In the genomic region with DNA sequence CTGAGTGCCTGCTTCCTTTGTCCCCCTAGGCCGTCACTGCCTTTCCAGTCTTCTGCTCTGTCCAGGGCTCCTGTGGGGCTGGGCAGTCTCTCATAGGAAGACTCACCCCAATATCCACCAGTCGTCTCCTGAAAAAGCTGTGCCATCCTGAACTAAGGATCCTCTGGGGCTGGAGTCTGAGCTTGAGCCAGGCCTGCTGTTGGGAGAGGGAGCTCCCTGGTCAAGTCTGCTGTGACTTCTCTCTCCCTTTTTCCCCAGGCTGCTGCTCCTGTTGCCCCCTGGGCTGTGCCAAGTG, we compare ENCODE assay signal across 23 cellular contexts. TPM values are rescaled to one million over a fixed set of nuclear protein-coding genes. Genes with fewer than 3 reads are reported as not detected.
A peak's percentile ranks its signal among the peaks of the same experiment; 100 is the strongest.
DNase-seq lines count a peak whose midpoint lies in the region; ATAC-seq, FAIRE-seq and TF ChIP-seq lines count a peak whose summit lies in the region.
"Had no signal": no experiment of that assay in that cellular context is flagged by ENCODE, and none has a peak within 500 bp of the region (broad histone marks: within the 10 kb centered on the region; RNA-seq: fewer than 3 reads in every experiment).

No MANE protein-coding gene starts in this region.

- no peak overlapping the region for H3K18ac ChIP-seq in neuronal stem cell (ENCODE audit: low read length)

- no peaks in the 10 kb centered on the region for H3K79me1 ChIP-seq in neuronal stem cell (ENCODE audit: low read depth, low read length)

- peak overlapping the region; percentile 62; the same call in 1 of the 2 replicates for H3K4me3 ChIP-seq in GM23338
- no peak overlapping the region for H3K4me3 ChIP-seq in K562
- peak overlapping the region; percentile 65 to 76 for H3K4me3 ChIP-seq in kidney (ENCODE audit: low read length in 2 of 2)
- H3K4me3 ChIP-seq in neuronal stem cell (ENCODE audit: low read length in 2 of 2) = no peak overlapping the region
- H3K4me3 ChIP-seq: GM23248 had no signal

- H4K20me1 ChIP-seq in GM23338 (replicated peaks; ENCODE audit: insufficient read depth) = no peaks in the 10 kb centered on the region
- H4K20me1 ChIP-seq in K562 (replicated peaks; ENCODE audit: control insufficient read depth, insufficient read depth, low read length) = peaks cover 6% of the 10 kb centered on the region; the same call in 1 of the 2 replicates

- H3K27ac ChIP-seq in GM23338 (ENCODE audit: low read depth) = no peak overlapping the region
- H3K27ac ChIP-seq in K562 (ENCODE audit: extremely low read depth, low read depth, low read length) = no peak overlapping the region
- H3K27ac ChIP-seq in kidney (ENCODE audit: low read depth in 2 of 2, low read length in 2 of 2) = peak overlapping the region in 1 of 2 donors; percentile 28
- no peak overlapping the region for H3K27ac ChIP-seq in neuronal stem cell (replicated peaks; ENCODE audit: low read length)
- H3K27ac ChIP-seq: GM23248 had no signal

- H3K14ac ChIP-seq in neuronal stem cell (ENCODE audit: low read length) = no peak overlapping the region

- H3K9me2 ChIP-seq in GM23338 (ENCODE audit: insufficient read depth) = no peaks in the 10 kb centered on the region

- H3F3A ChIP-seq in GM23338 (replicated peaks; ENCODE audit: low read depth) = peaks cover 19% of the 10 kb centered on the region

- CTCF ChIA-PET in K562 (lab: Yijun Ruan, JAX; ENCODE audit: low intra/inter-chr PET ratio) = interaction anchor here (0.7 kb wide), 1 partner anchor 94 kb away, joined by 3 read pairs; no protein-coding TSS in a partner anchor

- peaks cover 88% of the 10 kb centered on the region for H3K27me3 Mint-ChIP-seq in GM23338 (ENCODE audit: insufficient read depth, low read depth, poor library complexity)

- TF ChIP-seq EP300 in K562 (IDR thresholded peaks at IDR 0.05; ENCODE audit: low read length) = no peak

- H3K9me3 ChIP-seq in K562 (replicated peaks; ENCODE audit: control insufficient read depth, insufficient read depth, low read depth, low read length) = no peaks in the 10 kb centered on the region
- no peaks in the 10 kb centered on the region for H3K9me3 ChIP-seq in kidney (ENCODE audit: control insufficient read depth in 1 of 2, low read length in 2 of 2)
- peaks cover 0 to 3% of the 10 kb centered on the region in 2 donors for H3K9me3 ChIP-seq in neuronal stem cell (replicated peaks in 1 of 2; ENCODE audit: control insufficient read depth in 2 of 2, insufficient read depth in 1 of 2, low read depth in 1 of 2, low read length in 2 of 2)
- H3K9me3 ChIP-seq: BE2C had no signal

- H3K79me2 ChIP-seq in GM23338 (replicated peaks; ENCODE audit: insufficient read depth) = no peaks in the 10 kb centered on the region; the same call in 1 of the 2 replicates
- no peaks in the 10 kb centered on the region for H3K79me2 ChIP-seq in K562 (ENCODE audit: control insufficient read depth, insufficient read depth, low read length)

- TF ChIP-seq POLR2A in K562 (conservative IDR thresholded peaks at IDR 0.05) = no peak

- TF ChIP-seq CTCF in GM23338 (conservative IDR thresholded peaks at IDR 0.05; ENCODE audit: low read depth in 2 of 2) (no peak), K562 (IDR thresholded peaks at IDR 0.05 in 2 of 3, conservative IDR thresholded peaks at IDR 0.05 in 1 of 3; ENCODE audit: insufficient read depth in 2 of 3, low read depth in 1 of 3, low read length in 3 of 3) (no peak), kidney (IDR thresholded peaks at IDR 0.05; ENCODE audit: borderline replicate concordance, extremely low read depth, insufficient read depth) (no peak)

- H3K27ac Mint-ChIP-seq in GM23338 = no peak overlapping the region
- H3K27ac Mint-ChIP-seq: HFFc6 had no signal

- peak overlapping the region; percentile 91 for H3K4me2 ChIP-seq in GM23338
- H3K4me2 ChIP-seq in K562 (ENCODE audit: insufficient read depth, low read length) = no peak overlapping the region
- no peak overlapping the region for H3K4me2 ChIP-seq in neuronal stem cell (ENCODE audit: insufficient read depth, low read length, poor library complexity, severe bottlenecking)

- peaks cover 83% of the 10 kb centered on the region for H3K27me3 ChIP-seq in GM23338 (ENCODE audit: insufficient read depth)
- peaks cover 48 to 60% of the 10 kb centered on the region in 2 experiments for H3K27me3 ChIP-seq in K562 (ENCODE audit: control insufficient read depth in 2 of 2, insufficient read depth in 2 of 2, low read length in 2 of 2)
- peaks cover 44 to 97% (median 95%) of the 10 kb centered on the region in 3 experiments for H3K27me3 ChIP-seq in neuronal stem cell (ENCODE audit: control insufficient read depth in 3 of 3, insufficient read depth in 3 of 3, low read depth in 1 of 3, low read length in 3 of 3)

- H3K36me3 ChIP-seq in GM23338 (ENCODE audit: insufficient read depth) (no peaks in the 10 kb centered on the region), K562 (ENCODE audit: control insufficient read depth, insufficient read depth, low read length) (no peaks in the 10 kb centered on the region), kidney (ENCODE audit: control insufficient read depth in 1 of 2, insufficient read depth in 2 of 2, low read length in 2 of 2) (no peaks in the 10 kb centered on the region), neuronal stem cell (replicated peaks in 1 of 2; ENCODE audit: control insufficient read depth in 2 of 2, insufficient read depth in 2 of 2, low read length in 2 of 2) (no peaks in the 10 kb centered on the region)
- H3K36me3 ChIP-seq: BE2C had no signal

- peaks cover 36% of the 10 kb centered on the region for H3K36me3 Mint-ChIP-seq in GM23338 (ENCODE audit: low read depth)

- FAIRE-seq in K562 (lab: Jason Lieb, UNC) (no peak), kidney (lab: Jason Lieb, UNC) (no peak)
- FAIRE-seq: A204.1, GM12892, GM18507 had no signal

- DNase-seq in GM23338 (ENCODE audit: low spot score) = peak; percentile 20
- DNase-seq in K562 (ENCODE audit: extremely low read depth in 1 of 4, low spot score in 3 of 4) = no peak
- no peak for DNase-seq in kidney
- no peak for DNase-seq in neuronal stem cell (ENCODE audit: low spot score)
- DNase-seq in OCI-M1 (lab: John Stamatoyannopoulos, UW) = no peak
- DNase-seq in DMS53 treated with DMSO at 0.1 percent for 48 hours (lab: John Stamatoyannopoulos, UW; ENCODE audit: unreplicated experiment) = no peak
- DNase-seq: ACHN; BE2C; C1 segment of cervical spinal cord; CD4-positive, CD25-positive, alpha-beta regulatory T cell; CD8-positive, alpha-beta memory T cell; COR-L47; DMS 273 treated with DMSO at 0.1 percent for 48 hours; DMS53; GDM1; GM23248; H7; HFFc6 had no signal

- H2BK12ac ChIP-seq in neuronal stem cell (ENCODE audit: low read length) = no peak overlapping the region

- POLR2A ChIA-PET in K562 (lab: Yijun Ruan, JAX) = interaction anchor here (0.6 kb wide), 1 partner anchor 806 kb away, joined by 3 read pairs; no protein-coding TSS in a partner anchor

- peaks cover 3% of the 10 kb centered on the region; the same call in 1 of the 3 replicates for H3K9me3 Mint-ChIP-seq in GM23338
- H3K9me3 Mint-ChIP-seq: CD8-positive, alpha-beta memory T cell; HFFc6 had no signal

- TF ChIP-seq RAD21 in K562 (CRISPR knock-in tag; conservative IDR thresholded peaks at IDR 0.05 in 1 of 2, IDR thresholded peaks at IDR 0.05 in 1 of 2) = no peak

- H3K4ac ChIP-seq in neuronal stem cell (ENCODE audit: low read length) = no peak overlapping the region

- 0% methylated on average over 2 of the region's 2 CpGs for WGBS in K562 (ENCODE audit: insufficient coverage, low coverage, missing lambda C conversion rate)
- WGBS in neuronal stem cell (ENCODE audit: extremely low coverage in 2 of 2, insufficient read length in 2 of 2, insufficient replicate concordance in 1 of 2), 2 donors = no CpG with 5 or more reads among the region's 2 CpGs

- intact Hi-C loops in K562 (cut with micrococcal nuclease) = no loop called here
- intact Hi-C loops in kidney (cut with DNase I) = no loop called here

- no peak overlapping the region for H2BK120ac ChIP-seq in neuronal stem cell (ENCODE audit: low read depth, low read length)

- H2BK5ac ChIP-seq in neuronal stem cell (ENCODE audit: low read length) = no peak overlapping the region

- H3K9ac ChIP-seq in K562 (ENCODE audit: insufficient read depth in 1 of 2, low read depth in 2 of 2, low read length in 2 of 2) = no peak overlapping the region
- H3K9ac ChIP-seq in kidney (ENCODE audit: low read length in 2 of 2) = no peak overlapping the region
- no peak overlapping the region for H3K9ac ChIP-seq in neuronal stem cell (ENCODE audit: low read depth, low read length, poor library complexity)
- H3K9ac ChIP-seq: GM23248 had no signal

- no peak overlapping the region for H2BK15ac ChIP-seq in neuronal stem cell (ENCODE audit: low read length)

- ATAC-seq in GM23338 (no peak), K562 (no peak), HG02759 (IDR thresholded peaks at IDR 0.05; ENCODE audit: unreplicated experiment) (no peak)
- ATAC-seq: HCT116 had no signal

- in situ Hi-C loops in K562 (cut with MboI) = no loop called here

- H3K4me1 ChIP-seq in GM23338 (ENCODE audit: insufficient read depth) = peaks cover 57% of the 10 kb centered on the region
- H3K4me1 ChIP-seq in K562 (replicated peaks in 1 of 2; ENCODE audit: control insufficient read depth in 2 of 2, insufficient read depth in 2 of 2, low read length in 2 of 2) = peaks cover 0 to 6% of the 10 kb centered on the region in 2 experiments; a peak in 1 of 5 replicates
- H3K4me1 ChIP-seq in kidney (ENCODE audit: control insufficient read depth in 1 of 2, insufficient read depth in 1 of 2, low read depth in 1 of 2, low read length in 2 of 2) = peaks cover 0 to 8% of the 10 kb centered on the region in 2 donors
- peaks cover 0 to 2% of the 10 kb centered on the region in 2 donors for H3K4me1 ChIP-seq in neuronal stem cell (ENCODE audit: control insufficient read depth in 2 of 2, insufficient read depth in 1 of 2, low read depth in 1 of 2, low read length in 2 of 2)
- H3K4me1 ChIP-seq: BE2C had no signal

- no peak overlapping the region for H4K91ac ChIP-seq in neuronal stem cell (ENCODE audit: low read depth, low read length, poor library complexity)

- H2AFZ ChIP-seq in GM23338 (no peak overlapping the region), K562 (ENCODE audit: low read depth, low read length) (no peak overlapping the region), neuronal stem cell (ENCODE audit: low read length) (no peak overlapping the region)
- H2AFZ ChIP-seq: GM23248 had no signal

- no peak overlapping the region for H4K8ac ChIP-seq in neuronal stem cell (ENCODE audit: low read depth, low read length)

- H3K9me1 ChIP-seq in K562 (ENCODE audit: control insufficient read depth, insufficient read depth, low read length) = no peaks in the 10 kb centered on the region

- H3K4me1 Mint-ChIP-seq in GM23338 = peaks cover 48% of the 10 kb centered on the region

- no TSS peak for BruUV-seq in K562 (replicated peaks; lab: Mats Ljungman, UMichigan)

- H3K23ac ChIP-seq in neuronal stem cell (ENCODE audit: low read depth, low read length, poor library complexity) = peak overlapping the region; percentile 26

- H2AK5ac ChIP-seq in neuronal stem cell (ENCODE audit: low read depth, low read length) = no peak overlapping the region

- peak overlapping the region; percentile 83 for H3K4me3 Mint-ChIP-seq in GM23338
- H3K4me3 Mint-ChIP-seq: HFFc6 had no signal

RNA-seq across cellular contexts. Expression of a gene that starts 1.0 kb away (rescaled TPM):
- 52.3 and 54.5 TPM in 2 replicates for total RNA-seq in GM23338 (2014; rRNA removed; shearing (Covaris generic))
- polyA plus RNA-seq in GM23338 (2016; fragmentation: Nextera tagmentation; extraction: Ambion mirVana) = 425 and 442 TPM in 2 replicates
- total RNA-seq in K562 (2011; cell fraction: chromatin; rRNA removed; ENCODE audit: low replicate concordance) = not detected in 2 replicates
- total RNA-seq in K562 (2011; cell fraction: nucleolus; rRNA removed) = not detected in 2 replicates
- total RNA-seq in K562 (2011; cell fraction: nucleoplasm; rRNA removed) = not detected in 2 replicates
- total RNA-seq in K562 (2014; rRNA removed) = not detected in 2 replicates
- total RNA-seq in K562 (2014; rRNA removed; fragmentation: Illumina TruSeq; extraction: Trizol) = not detected in 2 replicates
- not detected in 2 replicates for total RNA-seq in K562 (2015; rRNA removed; fragmentation: Illumina TruSeq; extraction: Trizol)
- not detected in 2 replicates for total RNA-seq in K562 (2021)
- 0.13 and 0.49 TPM in 2 replicates for polyA plus RNA-seq in K562 (2011; rRNA removed)
- polyA plus RNA-seq in K562 (2011; cell fraction: cytosol; rRNA removed) = 0.83 TPM in 1 of 2 replicates, not detected in the other
- polyA plus RNA-seq in K562 (2011; cell fraction: nucleus; rRNA removed) = 0.28 and 0.62 TPM in 2 replicates
- polyA plus RNA-seq in K562 (2012) = 0.61 TPM in 1 of 2 replicates, not detected in the other
- not detected in 2 replicates for polyA plus RNA-seq in K562 (2014; fragmentation: Illumina TruSeq; extraction: Trizol)
- polyA plus RNA-seq in K562 (2014; fragmentation: Nextera tagmentation; extraction: Ambion mirVana) = under 1 TPM in 1 of 2 experiments, not detected in 1; 0.37 TPM
- not detected in 2 replicates for polyA plus RNA-seq in K562 (2014; rRNA removed)
- not detected in 2 replicates for polyA minus RNA-seq in K562 (2011; rRNA and poly(A)+ RNA removed)
- not detected in 2 replicates for polyA minus RNA-seq in K562 (2011; cell fraction: cytosol; rRNA and poly(A)+ RNA removed)
- not detected in 2 replicates for polyA minus RNA-seq in K562 (2011; cell fraction: nucleus; rRNA and poly(A)+ RNA removed)
- total RNA-seq in kidney = 4.4 TPM
- 606 TPM for polyA plus RNA-seq in kidney (ENCODE audit: insufficient read depth, low read depth, low replicate concordance)
- not detected for polyA plus RNA-seq in neuronal stem cell (2013, experiment 1 of 2)
- polyA plus RNA-seq in neuronal stem cell (2013, experiment 2 of 2) = not detected
- total RNA-seq: CD4-positive, CD25-positive, alpha-beta regulatory T cell; GM23248; HFFc6 had no signal
- polyA plus RNA-seq: CD4-positive, CD25-positive, alpha-beta regulatory T cell; CD8-positive, alpha-beta memory T cell; GM23248 had no signal

RNA-seq across cellular contexts. Expression of a gene that starts 2.7 kb away (rescaled TPM):
- 176 and 184 TPM in 2 replicates for total RNA-seq in GM23338 (2014; rRNA removed; shearing (Covaris generic))
- polyA plus RNA-seq in GM23338 (2016; fragmentation: Nextera tagmentation; extraction: Ambion mirVana) (1,014 and 1,104 TPM in 2 replicates), K562 (2011; rRNA removed) (1.4 and 8.8 TPM in 2 replicates), K562 (2014; fragmentation: Illumina TruSeq; extraction: Trizol) (not detected in 2 replicates), K562 (2014; fragmentation: Nextera tagmentation; extraction: Ambion mirVana) (under 1 TPM; 0.28 TPM), K562 (2014; rRNA removed) (2.8 TPM in 1 of 2 replicates, not detected in the other), kidney (ENCODE audit: insufficient read depth, low read depth, low replicate concordance) (2,564 TPM)
- total RNA-seq in K562 (2011; cell fraction: chromatin; rRNA removed; ENCODE audit: low replicate concordance) = 0.81 TPM in 1 of 2 replicates, not detected in the other
- 1.3 TPM in 1 of 2 replicates, not detected in the other for total RNA-seq in K562 (2011; cell fraction: nucleolus; rRNA removed)
- 1.0 and 2.1 TPM in 2 replicates for total RNA-seq in K562 (2011; cell fraction: nucleoplasm; rRNA removed)
- total RNA-seq in K562 (2014; rRNA removed) (not detected in 2 replicates), K562 (2014; rRNA removed; fragmentation: Illumina TruSeq; extraction: Trizol) (not detected in 2 replicates), K562 (2015; rRNA removed; fragmentation: Illumina TruSeq; extraction: Trizol) (0.69 TPM in 1 of 2 replicates, not detected in the other), K562 (2021) (0.89 and 1.7 TPM in 2 replicates), kidney (33.6 TPM)
- 14.6 and 27.0 TPM in 2 replicates for polyA plus RNA-seq in K562 (2011; cell fraction: cytosol; rRNA removed)
- 1.8 and 6.0 TPM in 2 replicates for polyA plus RNA-seq in K562 (2011; cell fraction: nucleus; rRNA removed)
- polyA plus RNA-seq in K562 (2012) = 1.3 and 6.1 TPM in 2 replicates
- 0.84 and 2.2 TPM in 2 replicates for polyA minus RNA-seq in K562 (2011; rRNA and poly(A)+ RNA removed)
- not detected in 2 replicates for polyA minus RNA-seq in K562 (2011; cell fraction: cytosol; rRNA and poly(A)+ RNA removed)
- polyA minus RNA-seq in K562 (2011; cell fraction: nucleus; rRNA and poly(A)+ RNA removed) = not detected in 2 replicates
- not detected for polyA plus RNA-seq in neuronal stem cell (2013, experiment 1 of 2)
- not detected for polyA plus RNA-seq in neuronal stem cell (2013, experiment 2 of 2)
- total RNA-seq: CD4-positive, CD25-positive, alpha-beta regulatory T cell; GM23248 had no signal
- polyA plus RNA-seq: CD4-positive, CD25-positive, alpha-beta regulatory T cell; CD8-positive, alpha-beta memory T cell had no signal

RNA-seq across cellular contexts. Expression of a gene that starts 11.7 kb away (rescaled TPM):
- 187 and 293 TPM in 2 replicates for total RNA-seq in GM23338 (2014; rRNA removed; shearing (Covaris generic))
- polyA plus RNA-seq in GM23338 (2016; fragmentation: Nextera tagmentation; extraction: Ambion mirVana) (942 and 1,099 TPM in 2 replicates), K562 (2011; rRNA removed) (11.7 and 42.6 TPM in 2 replicates), K562 (2014; fragmentation: Illumina TruSeq; extraction: Trizol) (5.8 and 9.6 TPM in 2 replicates), K562 (2014; fragmentation: Nextera tagmentation; extraction: Ambion mirVana) (10 to 100 TPM; 20.4 to 22.8 TPM), K562 (2014; rRNA removed) (4.8 and 7.3 TPM in 2 replicates), kidney (ENCODE audit: insufficient read depth, low read depth, low replicate concordance) (476 TPM)
- 2.0 and 5.5 TPM in 2 replicates for total RNA-seq in K562 (2011; cell fraction: chromatin; rRNA removed; ENCODE audit: low replicate concordance)
- 7.0 and 10.0 TPM in 2 replicates for total RNA-seq in K562 (2011; cell fraction: nucleolus; rRNA removed)
- 13.2 and 13.4 TPM in 2 replicates for total RNA-seq in K562 (2011; cell fraction: nucleoplasm; rRNA removed)
- total RNA-seq in K562 (2014; rRNA removed) (6.0 and 8.3 TPM in 2 replicates), K562 (2014; rRNA removed; fragmentation: Illumina TruSeq; extraction: Trizol) (3.6 and 4.9 TPM in 2 replicates), K562 (2015; rRNA removed; fragmentation: Illumina TruSeq; extraction: Trizol) (8.6 and 8.7 TPM in 2 replicates), K562 (2021) (7.6 and 8.3 TPM in 2 replicates), kidney (223 TPM)
- polyA plus RNA-seq in K562 (2011; cell fraction: cytosol; rRNA removed) = 128 and 289 TPM in 2 replicates
- polyA plus RNA-seq in K562 (2011; cell fraction: nucleus; rRNA removed) = 21.5 and 37.0 TPM in 2 replicates
- polyA plus RNA-seq in K562 (2012) = 21.8 and 25.1 TPM in 2 replicates
- 25.5 and 27.7 TPM in 2 replicates for polyA minus RNA-seq in K562 (2011; rRNA and poly(A)+ RNA removed)
- polyA minus RNA-seq in K562 (2011; cell fraction: cytosol; rRNA and poly(A)+ RNA removed) = 24.8 and 27.7 TPM in 2 replicates
- 4.0 and 18.7 TPM in 2 replicates for polyA minus RNA-seq in K562 (2011; cell fraction: nucleus; rRNA and poly(A)+ RNA removed)
- polyA plus RNA-seq in neuronal stem cell (2013, experiment 1 of 2) = 36.2 TPM
- polyA plus RNA-seq in neuronal stem cell (2013, experiment 2 of 2) = 33.3 TPM

RNA-seq across cellular contexts. Expression of a gene that starts 12.8 kb away (rescaled TPM):
- 7.3 and 7.4 TPM in 2 replicates for total RNA-seq in GM23338 (2014; rRNA removed; shearing (Covaris generic))
- polyA plus RNA-seq in GM23338 (2016; fragmentation: Nextera tagmentation; extraction: Ambion mirVana) (107 and 118 TPM in 2 replicates), K562 (2011; rRNA removed) (0.28 and 0.35 TPM in 2 replicates), K562 (2014; fragmentation: Illumina TruSeq; extraction: Trizol) (not detected in 2 replicates), K562 (2014; fragmentation: Nextera tagmentation; extraction: Ambion mirVana) (under 1 TPM in 1 of 2 experiments, not detected in 1; 0.18 TPM), K562 (2014; rRNA removed) (0.23 TPM in 1 of 2 replicates, not detected in the other), kidney (ENCODE audit: insufficient read depth, low read depth, low replicate concordance) (312 TPM)
- not detected in 2 replicates for total RNA-seq in K562 (2011; cell fraction: chromatin; rRNA removed; ENCODE audit: low replicate concordance)
- total RNA-seq in K562 (2011; cell fraction: nucleolus; rRNA removed) = 0.17 TPM in 1 of 2 replicates, not detected in the other
- not detected in 2 replicates for total RNA-seq in K562 (2011; cell fraction: nucleoplasm; rRNA removed)
- total RNA-seq in K562 (2014; rRNA removed) (0.68 TPM in 1 of 2 replicates, not detected in the other), K562 (2014; rRNA removed; fragmentation: Illumina TruSeq; extraction: Trizol) (not detected in 2 replicates), K562 (2015; rRNA removed; fragmentation: Illumina TruSeq; extraction: Trizol) (0.38 TPM in 1 of 2 replicates, not detected in the other), K562 (2021) (0.38 TPM in 1 of 2 replicates, not detected in the other), kidney (53.3 TPM)
- polyA plus RNA-seq in K562 (2011; cell fraction: cytosol; rRNA removed) = 0.84 and 1.00 TPM in 2 replicates
- 0.17 and 0.38 TPM in 2 replicates for polyA plus RNA-seq in K562 (2011; cell fraction: nucleus; rRNA removed)
- 0.40 and 0.78 TPM in 2 replicates for polyA plus RNA-seq in K562 (2012)
- polyA minus RNA-seq in K562 (2011; rRNA and poly(A)+ RNA removed) = not detected in 2 replicates
- not detected in 2 replicates for polyA minus RNA-seq in K562 (2011; cell fraction: cytosol; rRNA and poly(A)+ RNA removed)
- polyA minus RNA-seq in K562 (2011; cell fraction: nucleus; rRNA and poly(A)+ RNA removed) = not detected in 2 replicates
- 1.9 TPM for polyA plus RNA-seq in neuronal stem cell (2013, experiment 1 of 2)
- 2.0 TPM for polyA plus RNA-seq in neuronal stem cell (2013, experiment 2 of 2)
- total RNA-seq: HFFc6 had no signal

RNA-seq across cellular contexts. Expression of a gene that starts 18.9 kb away (rescaled TPM):
- not detected in 2 replicates for total RNA-seq in GM23338 (2014; rRNA removed; shearing (Covaris generic))
- not detected in 2 replicates for polyA plus RNA-seq in GM23338 (2016; fragmentation: Nextera tagmentation; extraction: Ambion mirVana)
- not detected in 2 replicates for total RNA-seq in K562 (2011; cell fraction: chromatin; rRNA removed; ENCODE audit: low replicate concordance)
- total RNA-seq in K562 (2011; cell fraction: nucleolus; rRNA removed) = not detected in 2 replicates
- not detected in 2 replicates for total RNA-seq in K562 (2011; cell fraction: nucleoplasm; rRNA removed)
- total RNA-seq in K562 (2014; rRNA removed) = not detected in 2 replicates
- not detected in 2 replicates for total RNA-seq in K562 (2014; rRNA removed; fragmentation: Illumina TruSeq; extraction: Trizol)
- total RNA-seq in K562 (2015; rRNA removed; fragmentation: Illumina TruSeq; extraction: Trizol) = not detected in 2 replicates
- total RNA-seq in K562 (2021) = not detected in 2 replicates
- polyA plus RNA-seq in K562 (2011; rRNA removed) = not detected in 2 replicates
- polyA plus RNA-seq in K562 (2011; cell fraction: cytosol; rRNA removed) = not detected in 2 replicates
- polyA plus RNA-seq in K562 (2011; cell fraction: nucleus; rRNA removed) = not detected in 2 replicates
- polyA plus RNA-seq in K562 (2012) = not detected in 2 replicates
- polyA plus RNA-seq in K562 (2014; fragmentation: Illumina TruSeq; extraction: Trizol) = not detected in 2 replicates
- polyA plus RNA-seq in K562 (2014; fragmentation: Nextera tagmentation; extraction: Ambion mirVana) = not detected
- not detected in 2 replicates for polyA plus RNA-seq in K562 (2014; rRNA removed)
- not detected in 2 replicates for polyA minus RNA-seq in K562 (2011; rRNA and poly(A)+ RNA removed)
- not detected in 2 replicates for polyA minus RNA-seq in K562 (2011; cell fraction: cytosol; rRNA and poly(A)+ RNA removed)
- not detected in 2 replicates for polyA minus RNA-seq in K562 (2011; cell fraction: nucleus; rRNA and poly(A)+ RNA removed)
- not detected for total RNA-seq in kidney
- not detected for polyA plus RNA-seq in kidney (ENCODE audit: insufficient read depth, low read depth, low replicate concordance)
- polyA plus RNA-seq in neuronal stem cell (2013, experiment 1 of 2) = not detected
- polyA plus RNA-seq in neuronal stem cell (2013, experiment 2 of 2) = not detected
- total RNA-seq: CD4-positive, CD25-positive, alpha-beta regulatory T cell; CD8-positive, alpha-beta memory T cell; GM23248; H7; HFFc6 had no signal
- polyA plus RNA-seq: CD4-positive, CD25-positive, alpha-beta regulatory T cell; CD8-positive, alpha-beta memory T cell; GM23248 had no signal

Comparison
In these comparisons a context has a peak if more than half of its experiments do, and no peak if none do; other contexts are left out.
1. H3K4me3 ChIP-seq: peak in GM23338 (single experiment) and kidney (2 of 2); none in K562 (single experiment) and neuronal stem cell (0 of 2).
2. RNA of a gene that starts 2.7 kb away (total RNA-seq): 176 to 184 TPM in GM23338 and 33.6 TPM in kidney (single experiment); 0.69 to 2.1 TPM in K562; every median in the first group is over 10 times any median in the second.
3. RNA of a gene that starts 11.7 kb away (total RNA-seq): 187 to 293 TPM in GM23338 and 223 TPM in kidney (single experiment); 2.0 to 13.4 TPM in K562; every median in the first group is over 10 times any median in the second.